Comparison of ENCODE assay signal across 18 cellular contexts in genomic region chr11:32101791-32102190, GRCh38. TPM values are rescaled to one million over a fixed set of nuclear protein-coding genes. Genes with fewer than 3 reads are reported as not detected.
DNase-seq lines count a peak whose midpoint lies in the region; ATAC-seq and TF ChIP-seq lines count a peak whose summit lies in the region.
"Had no signal": no experiment of that assay in that cellular context is flagged by ENCODE, and none has a peak within 500 bp of the region (broad histone marks: within the 10 kb centered on the region; RNA-seq: fewer than 3 reads in every experiment).

No MANE protein-coding gene starts in this region.

- no peak overlapping the region for H3K27ac Mint-ChIP-seq in neural crest cell (ENCODE audit: unreplicated experiment)
- H3K27ac Mint-ChIP-seq: CD8-positive, alpha-beta T cell; HFFc6 had no signal

- H3K4me3 Mint-ChIP-seq in neural crest cell, result peak overlapping the region; percentile 11
- H3K4me3 Mint-ChIP-seq: CD8-positive, alpha-beta T cell; HFFc6 had no signal

- H3K9me3 Mint-ChIP-seq in neural crest cell, result no peaks in the 10 kb centered on the region
- H3K9me3 Mint-ChIP-seq: CD8-positive, alpha-beta T cell; HFFc6 had no signal

- ATAC-seq in HG03457 (IDR thresholded peaks at IDR 0.05; ENCODE audit: unreplicated experiment), result no peak
- ATAC-seq: CD8-positive, alpha-beta T cell; GM12878; HCT116; HepG2 had no signal

- peaks cover 84% of the 10 kb centered on the region for H3K36me3 ChIP-seq in left ventricle myocardium inferior
- H3K36me3 ChIP-seq in BE2C, result no peaks in the 10 kb centered on the region

- intact Hi-C loops in left ventricle myocardium inferior (cut with micrococcal nuclease) (no loop called here), cardiac septum (cut with DNase I) (no loop called here)

- no peaks in the 10 kb centered on the region for H3K27me3 ChIP-seq in left ventricle myocardium inferior (ENCODE audit: low read depth)
- no peaks in the 10 kb centered on the region for H3K27me3 ChIP-seq in BE2C
- H3K27me3 ChIP-seq: BLaER1 treated with 17β-estradiol and CSF1 and Interleukin-3, amounts not matched to agents 10 nM and 100 nM had no signal

- H3K4me3 ChIP-seq in left ventricle myocardium inferior (no peak overlapping the region), BE2C (ENCODE audit: low read depth, low read length) (no peak overlapping the region)
- H3K4me3 ChIP-seq: BLaER1 treated with 17β-estradiol and CSF1 and Interleukin-3, amounts not matched to agents 10 nM and 100 nM; GM12878 had no signal

- peaks cover 17% of the 10 kb centered on the region for H3K4me1 Mint-ChIP-seq in neural crest cell

- H3K27me3 Mint-ChIP-seq in neural crest cell (ENCODE audit: low read depth), result no peaks in the 10 kb centered on the region

- H3K36me3 Mint-ChIP-seq in neural crest cell (ENCODE audit: low read depth), result peaks cover 49% of the 10 kb centered on the region

- H3K27ac ChIP-seq in left ventricle myocardium inferior (replicated peaks), result peak overlapping the region; percentile 71
- H3K27ac ChIP-seq: BLaER1 treated with 17β-estradiol and CSF1 and Interleukin-3, amounts not matched to agents 10 nM and 100 nM had no signal

- H3K9me3 ChIP-seq in left ventricle myocardium inferior (replicated peaks), result no peaks in the 10 kb centered on the region
- H3K9me3 ChIP-seq in BE2C, result no peaks in the 10 kb centered on the region
- H3K9me3 ChIP-seq: BLaER1 treated with 17β-estradiol and CSF1 and Interleukin-3, amounts not matched to agents 10 nM and 100 nM had no signal

- no peak for DNase-seq in left ventricle myocardium inferior
- DNase-seq in cardiac septum (ENCODE audit: low spot score), result no peak
- DNase-seq in dermis blood vessel endothelial cell, result peak; percentile 47
- DNase-seq in neural crest cell (ENCODE audit: low read depth, low spot score), result no peak
- DNase-seq in BE2C, result no peak
- DNase-seq in hippocampal formation (lab: John Stamatoyannopoulos, UW), result no peak
- DNase-seq: 8988T; Calu3; CD8-positive, alpha-beta T cell; DMS79 treated with DMSO at 0.1 percent for 48 hours; GOT3; H7; HFFc6 had no signal

- TF ChIP-seq CTCF in left ventricle myocardium inferior (IDR thresholded peaks at IDR 0.05; ENCODE audit: borderline replicate concordance) (no peak), neural crest cell (conservative IDR thresholded peaks at IDR 0.05) (no peak), BE2C (IDR thresholded peaks at IDR 0.05; ENCODE audit: low read depth, low read length) (no peak)

- H3K4me1 ChIP-seq in left ventricle myocardium inferior (peaks cover 24% of the 10 kb centered on the region), BE2C (no peaks in the 10 kb centered on the region)

RNA-seq across cellular contexts. Expression of gene RCN1, which starts 10.9 kb away (rescaled TPM):
- 24.6 TPM for total RNA-seq in left ventricle myocardium inferior
- 26.0 TPM for total RNA-seq in cardiac septum
- total RNA-seq in dermis blood vessel endothelial cell, result 299 and 565 TPM in 2 replicates
- 167 and 185 TPM in 2 replicates for total RNA-seq in neural crest cell
- polyA plus RNA-seq in BE2C (2012; ENCODE audit: insufficient read depth, insufficient read length, low read depth), result 32.8 TPM
